In the genomic region with DNA sequence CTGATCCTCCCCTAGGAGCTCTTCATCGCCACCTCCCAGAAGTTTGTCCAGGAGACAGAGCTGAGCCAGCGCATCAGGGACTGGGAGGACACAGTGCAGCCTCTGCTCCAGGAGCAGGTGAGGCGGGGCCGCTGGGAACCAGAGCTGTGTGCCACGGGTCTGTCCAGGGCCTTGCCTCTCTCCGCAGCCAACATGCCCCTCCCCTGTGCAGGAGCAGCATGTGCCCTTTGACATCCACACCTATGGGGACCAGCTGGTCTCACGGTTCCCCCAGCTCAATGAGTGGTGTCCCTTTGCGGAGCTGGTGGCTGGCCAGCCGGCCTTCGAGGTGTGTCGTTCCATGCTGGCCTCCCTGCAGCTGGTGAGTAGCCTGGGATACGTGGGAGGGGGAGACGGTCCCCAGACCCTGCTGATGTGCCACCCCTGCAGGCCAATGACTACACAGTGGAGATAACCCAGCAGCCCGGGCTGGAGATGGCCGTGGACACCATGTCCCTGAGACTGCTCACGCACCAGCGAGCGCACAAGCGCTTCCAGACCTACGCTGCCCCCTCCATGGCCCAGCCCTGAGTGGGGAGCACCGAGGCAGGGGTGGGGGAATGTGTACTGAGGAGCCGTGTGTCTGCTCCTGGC, we compare ENCODE assay signal across 23 cellular contexts. TPM values are rescaled to one million over a fixed set of nuclear protein-coding genes. Genes with fewer than 3 reads are reported as not detected.
DNase-seq lines count a peak whose midpoint lies in the region; ATAC-seq and TF ChIP-seq lines count a peak whose summit lies in the region.
"Had no signal": no experiment of that assay in that cellular context is flagged by ENCODE, and none has a peak within 500 bp of the region (broad histone marks: within the 10 kb centered on the region; RNA-seq: fewer than 3 reads in every experiment).

No MANE protein-coding gene starts in this region.

- peak overlapping the region in 1 of 2 donors; percentile 68 for H3K27ac Mint-ChIP-seq in effector memory CD8-positive, alpha-beta T cell
- peak overlapping the region in 1 of 2 donors; percentile 89 for H3K27ac Mint-ChIP-seq in stimulated activated naive CD8-positive, alpha-beta T cell treated with anti-CD3 and anti-CD28 coated beads, Interleukin-15, amount 100 ng/mL, for 72 hours

- ATAC-seq in left cardiac atrium, result no peak
- ATAC-seq in effector memory CD8-positive, alpha-beta T cell (replicated peaks), result no peak
- no peak for ATAC-seq in stimulated activated naive CD8-positive, alpha-beta T cell treated with anti-CD3 and anti-CD28 coated beads, Interleukin-15, amount 100 ng/mL, for 72 hours
- ATAC-seq in HG03108 (IDR thresholded peaks at IDR 0.05; ENCODE audit: unreplicated experiment), result no peak
- ATAC-seq in HG03097 (IDR thresholded peaks at IDR 0.05; ENCODE audit: low FRiP score, unreplicated experiment), result no peak
- ATAC-seq: mucosa of descending colon had no signal

- intact Hi-C loops in left cardiac atrium (cut with DNase I), result no loop called here
- intact Hi-C loops in left ventricle myocardium inferior (cut with micrococcal nuclease), result no loop called here
- intact Hi-C loops in OCI-LY7 (cut with micrococcal nuclease; ENCODE audit: unreplicated experiment), result no loop called here

- H3K4me3 ChIP-seq in left ventricle myocardium inferior (no peak overlapping the region), OCI-LY7 (ENCODE audit: low read depth, low read length, poor library complexity, severe bottlenecking) (no peak overlapping the region)
- H3K4me3 ChIP-seq: esophagus muscularis mucosa, mucosa of descending colon, smooth muscle cell had no signal

- no peak overlapping the region for H2AFZ ChIP-seq in OCI-LY7 (ENCODE audit: low read length)

- H4K20me1 ChIP-seq in OCI-LY7 (ENCODE audit: insufficient read depth, low read length), result no peaks in the 10 kb centered on the region

- H3K4me1 ChIP-seq in left ventricle myocardium inferior (peaks cover 44% of the 10 kb centered on the region), OCI-LY7 (ENCODE audit: insufficient read depth, low read length, poor library complexity, severe bottlenecking) (peaks cover 16% of the 10 kb centered on the region)

- peaks cover 4% of the 10 kb centered on the region; the same call in 1 of the 2 replicates for H3K79me2 ChIP-seq in OCI-LY7 (ENCODE audit: insufficient read depth, low read depth, low read length)

- peak; percentile 26 for DNase-seq in left cardiac atrium
- no peak for DNase-seq in left ventricle myocardium inferior
- no peak for DNase-seq in OCI-LY7 (ENCODE audit: low spot score)
- no peak for DNase-seq in effector memory CD8-positive, alpha-beta T cell
- DNase-seq in stimulated activated naive CD8-positive, alpha-beta T cell treated with anti-CD3 and anti-CD28 coated beads, Interleukin-15, amount 100 ng/mL, for 72 hours, result peak in 1 of 2 donors; percentile 21
- DNase-seq in NCI-H2196 (lab: John Stamatoyannopoulos, UW; ENCODE audit: unreplicated experiment), result no peak
- DNase-seq: activated CD4-positive, alpha-beta T cell treated with anti-CD3 and anti-CD28 coated beads for 48 hours; activated effector memory CD4-positive, alpha-beta T cell treated with Interleukin-2 at 50 U/mL for 16 hours; AML-193; brain microvascular endothelial cell; dermis blood vessel endothelial cell; head of caudate nucleus; NCI-H1105 treated with DMSO at 0.1 percent for 48 hours; NCI-H345; stimulated activated naive CD4-positive, alpha-beta T cell treated with Interleukin-2 at 50 U/mL for 16 hours; T-helper 9 cell had no signal

- H3K4me2 ChIP-seq in OCI-LY7 (ENCODE audit: low read length), result no peak overlapping the region
- H3K4me2 ChIP-seq: smooth muscle cell had no signal

- no peaks in the 10 kb centered on the region for H3K27me3 Mint-ChIP-seq in effector memory CD8-positive, alpha-beta T cell
- no peaks in the 10 kb centered on the region for H3K27me3 Mint-ChIP-seq in stimulated activated naive CD8-positive, alpha-beta T cell treated with anti-CD3 and anti-CD28 coated beads, Interleukin-15, amount 100 ng/mL, for 72 hours

- no peaks in the 10 kb centered on the region for H3K9me2 ChIP-seq in OCI-LY7 (ENCODE audit: insufficient read depth, low read length)

- H3K9me3 Mint-ChIP-seq in effector memory CD8-positive, alpha-beta T cell, result no peaks in the 10 kb centered on the region
- no peaks in the 10 kb centered on the region for H3K9me3 Mint-ChIP-seq in stimulated activated naive CD8-positive, alpha-beta T cell treated with anti-CD3 and anti-CD28 coated beads, Interleukin-15, amount 100 ng/mL, for 72 hours

- H3K9me3 ChIP-seq in left ventricle myocardium inferior (replicated peaks), result no peaks in the 10 kb centered on the region
- H3K9me3 ChIP-seq in OCI-LY7 (ENCODE audit: low read length), result no peaks in the 10 kb centered on the region
- H3K9me3 ChIP-seq: esophagus muscularis mucosa, mucosa of descending colon had no signal

- POLR2A ChIA-PET in OCI-LY7 (lab: Charles Lee), result interaction anchor here (0.6 to 1.3 kb wide), 3 partner anchors 15 to 598 kb away, joined by 3 to 4 read pairs (median 4); partner anchors contain the start of genes LMF2 and NCAPH2

- H3K36me3 ChIP-seq in left ventricle myocardium inferior (peaks cover 61% of the 10 kb centered on the region), OCI-LY7 (ENCODE audit: insufficient read depth, low read length) (peaks cover 72% of the 10 kb centered on the region)

- peaks cover 74% of the 10 kb centered on the region for H3K36me3 Mint-ChIP-seq in effector memory CD8-positive, alpha-beta T cell (ENCODE audit: insufficient read depth)

- BruUV-seq in OCI-LY7 (replicated peaks; lab: Mats Ljungman, UMichigan), result TSS peak; percentile 53

- TF ChIP-seq CTCF in left ventricle myocardium inferior (IDR thresholded peaks at IDR 0.05; ENCODE audit: borderline replicate concordance), result no peak
- no peak for TF ChIP-seq CTCF in OCI-LY7 (conservative IDR thresholded peaks at IDR 0.05; ENCODE audit: low read length)

- H3K4me1 Mint-ChIP-seq in effector memory CD8-positive, alpha-beta T cell (ENCODE audit: low read depth in 2 of 2), result peaks cover 20 to 23% of the 10 kb centered on the region in 2 donors
- peaks cover 44% of the 10 kb centered on the region for H3K4me1 Mint-ChIP-seq in stimulated activated naive CD8-positive, alpha-beta T cell treated with anti-CD3 and anti-CD28 coated beads, Interleukin-15, amount 100 ng/mL, for 72 hours

- CTCF ChIA-PET in OCI-LY7 (lab: Charles Lee; ENCODE audit: unreplicated experiment), result interaction anchor here (0.6 kb wide), 2 partner anchors 38 to 50 kb away, joined by 3 to 9 read pairs; no protein-coding TSS in a partner anchor

- H3K4me3 Mint-ChIP-seq in effector memory CD8-positive, alpha-beta T cell, result peak overlapping the region; percentile 19 to 31
- peak overlapping the region; percentile 24 to 26 for H3K4me3 Mint-ChIP-seq in stimulated activated naive CD8-positive, alpha-beta T cell treated with anti-CD3 and anti-CD28 coated beads, Interleukin-15, amount 100 ng/mL, for 72 hours

- H3K27me3 ChIP-seq in left ventricle myocardium inferior (ENCODE audit: low read depth), result no peaks in the 10 kb centered on the region
- H3K27me3 ChIP-seq: brain microvascular endothelial cell, esophagus muscularis mucosa had no signal

- H3K27ac ChIP-seq in left ventricle myocardium inferior (replicated peaks), result no peak overlapping the region
- H3K27ac ChIP-seq in OCI-LY7 (ENCODE audit: low read depth, low read length, poor library complexity, severe bottlenecking), result no peak overlapping the region
- H3K27ac ChIP-seq: brain microvascular endothelial cell, esophagus muscularis mucosa, HL-60, KMS-11 had no signal

RNA-seq across cellular contexts. Expression of gene SCO2, which starts 2.5 kb away (rescaled TPM):
- total RNA-seq in left cardiac atrium, result 1 to 10 TPM in 1 of 2 donors, not detected in 1; 1.3 TPM
- total RNA-seq in left ventricle myocardium inferior, result not detected
- 2.7 and 4.9 TPM in 2 replicates for total RNA-seq in OCI-LY7 (2014; rRNA removed; shearing (Covaris generic))
- 3.9 and 4.1 TPM in 2 replicates for total RNA-seq in OCI-LY7 (2022)

RNA-seq across cellular contexts. Expression of gene TYMP, which starts 6.9 kb away (rescaled TPM):
- total RNA-seq in left cardiac atrium, result 10 to 100 TPM; 27.9 to 67.1 TPM
- 11.6 TPM for total RNA-seq in left ventricle myocardium inferior
- total RNA-seq in OCI-LY7 (2014; rRNA removed; shearing (Covaris generic)), result 3.9 and 6.3 TPM in 2 replicates
- 3.8 and 4.0 TPM in 2 replicates for total RNA-seq in OCI-LY7 (2022)

RNA-seq across cellular contexts. Expression of gene NCAPH2, which starts 14.9 kb away (rescaled TPM):
- total RNA-seq in left cardiac atrium (10 to 100 TPM; 29.8 to 32.7 TPM), left ventricle myocardium inferior (27.7 TPM), OCI-LY7 (2022) (124 and 126 TPM in 2 replicates)
- 129 and 151 TPM in 2 replicates for total RNA-seq in OCI-LY7 (2014; rRNA removed; shearing (Covaris generic))

RNA-seq across cellular contexts. Expression of gene LMF2, which starts 15.4 kb away (rescaled TPM):
- 10 to 100 TPM; 35.4 to 37.6 TPM for total RNA-seq in left cardiac atrium
- total RNA-seq in left ventricle myocardium inferior, result 23.4 TPM
- total RNA-seq in OCI-LY7 (2014; rRNA removed; shearing (Covaris generic)), result 37.8 and 50.7 TPM in 2 replicates
- total RNA-seq in OCI-LY7 (2022), result 49.2 and 49.8 TPM in 2 replicates

RNA-seq across cellular contexts. Expression of gene KLHDC7B, which starts 22.8 kb away (rescaled TPM):
- total RNA-seq in left cardiac atrium (under 1 TPM in 1 of 2 donors, not detected in 1; 0.15 TPM), left ventricle myocardium inferior (not detected), OCI-LY7 (2022) (0.31 and 0.46 TPM in 2 replicates)
- total RNA-seq in OCI-LY7 (2014; rRNA removed; shearing (Covaris generic)), result 0.08 and 0.25 TPM in 2 replicates
- total RNA-seq: dermis blood vessel endothelial cell had no signal
